ENCODE assay signal across 1 cellular context in the genomic region with DNA sequence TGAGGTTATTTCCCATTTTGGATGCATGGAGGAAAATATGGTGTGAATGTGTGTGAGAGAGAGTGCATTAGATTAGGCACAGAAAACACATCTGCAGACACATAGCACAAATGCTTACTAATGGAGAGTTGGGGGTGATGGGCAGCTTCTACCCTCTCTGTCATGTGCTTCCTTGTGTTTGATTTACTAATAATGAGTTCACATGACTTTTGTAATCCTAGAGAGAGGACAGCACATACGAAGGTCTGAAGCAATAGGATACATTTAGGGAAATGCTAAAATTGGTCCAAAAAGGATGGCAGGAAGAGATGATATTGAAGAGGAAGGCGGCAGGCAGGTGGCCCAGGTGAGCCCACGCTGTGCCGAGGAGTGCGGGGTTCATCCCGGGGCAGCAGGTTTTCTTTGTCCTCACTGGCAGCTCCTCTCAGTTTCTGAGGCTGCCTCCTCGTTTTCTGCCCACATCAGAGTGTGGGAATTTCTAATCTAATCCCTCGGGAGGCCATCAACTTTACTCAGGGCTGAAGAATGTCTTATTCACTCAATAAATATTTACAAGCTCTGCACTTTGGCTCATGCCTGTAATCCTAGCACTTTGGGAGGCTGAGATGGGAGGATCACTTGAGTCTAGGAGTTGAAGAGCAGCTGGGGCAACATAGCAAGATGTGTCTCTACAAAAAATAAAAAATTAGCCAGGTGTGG.
TF ChIP-seq lines count a peak whose summit lies in the region.

No MANE protein-coding gene starts in this region.

TF ChIP-seq in GM23338, 12 proteins besides CTCF, POLR2A, EP300 and RAD21 (continued from another document):
- TF ChIP-seq, protein P1, sequence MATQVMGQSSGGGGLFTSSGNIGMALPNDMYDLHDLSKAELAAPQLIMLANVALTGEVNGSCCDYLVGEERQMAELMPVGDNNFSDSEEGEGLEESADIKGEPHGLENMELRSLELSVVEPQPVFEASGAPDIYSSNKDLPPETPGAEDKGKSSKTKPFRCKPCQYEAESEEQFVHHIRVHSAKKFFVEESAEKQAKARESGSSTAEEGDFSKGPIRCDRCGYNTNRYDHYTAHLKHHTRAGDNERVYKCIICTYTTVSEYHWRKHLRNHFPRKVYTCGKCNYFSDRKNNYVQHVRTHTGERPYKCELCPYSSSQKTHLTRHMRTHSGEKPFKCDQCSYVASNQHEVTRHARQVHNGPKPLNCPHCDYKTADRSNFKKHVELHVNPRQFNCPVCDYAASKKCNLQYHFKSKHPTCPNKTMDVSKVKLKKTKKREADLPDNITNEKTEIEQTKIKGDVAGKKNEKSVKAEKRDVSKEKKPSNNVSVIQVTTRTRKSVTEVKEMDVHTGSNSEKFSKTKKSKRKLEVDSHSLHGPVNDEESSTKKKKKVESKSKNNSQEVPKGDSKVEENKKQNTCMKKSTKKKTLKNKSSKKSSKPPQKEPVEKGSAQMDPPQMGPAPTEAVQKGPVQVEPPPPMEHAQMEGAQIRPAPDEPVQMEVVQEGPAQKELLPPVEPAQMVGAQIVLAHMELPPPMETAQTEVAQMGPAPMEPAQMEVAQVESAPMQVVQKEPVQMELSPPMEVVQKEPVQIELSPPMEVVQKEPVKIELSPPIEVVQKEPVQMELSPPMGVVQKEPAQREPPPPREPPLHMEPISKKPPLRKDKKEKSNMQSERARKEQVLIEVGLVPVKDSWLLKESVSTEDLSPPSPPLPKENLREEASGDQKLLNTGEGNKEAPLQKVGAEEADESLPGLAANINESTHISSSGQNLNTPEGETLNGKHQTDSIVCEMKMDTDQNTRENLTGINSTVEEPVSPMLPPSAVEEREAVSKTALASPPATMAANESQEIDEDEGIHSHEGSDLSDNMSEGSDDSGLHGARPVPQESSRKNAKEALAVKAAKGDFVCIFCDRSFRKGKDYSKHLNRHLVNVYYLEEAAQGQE (IDR thresholded peaks at IDR 0.05; ENCODE audit: unreplicated experiment): no peak
- TF ChIP-seq EZH2 (IDR thresholded peaks at IDR 0.05; ENCODE audit: low read depth, unreplicated experiment): no peak
- TF ChIP-seq STAT1 (IDR thresholded peaks at IDR 0.05; ENCODE audit: unreplicated experiment): no peak
- TF ChIP-seq, protein P2, sequence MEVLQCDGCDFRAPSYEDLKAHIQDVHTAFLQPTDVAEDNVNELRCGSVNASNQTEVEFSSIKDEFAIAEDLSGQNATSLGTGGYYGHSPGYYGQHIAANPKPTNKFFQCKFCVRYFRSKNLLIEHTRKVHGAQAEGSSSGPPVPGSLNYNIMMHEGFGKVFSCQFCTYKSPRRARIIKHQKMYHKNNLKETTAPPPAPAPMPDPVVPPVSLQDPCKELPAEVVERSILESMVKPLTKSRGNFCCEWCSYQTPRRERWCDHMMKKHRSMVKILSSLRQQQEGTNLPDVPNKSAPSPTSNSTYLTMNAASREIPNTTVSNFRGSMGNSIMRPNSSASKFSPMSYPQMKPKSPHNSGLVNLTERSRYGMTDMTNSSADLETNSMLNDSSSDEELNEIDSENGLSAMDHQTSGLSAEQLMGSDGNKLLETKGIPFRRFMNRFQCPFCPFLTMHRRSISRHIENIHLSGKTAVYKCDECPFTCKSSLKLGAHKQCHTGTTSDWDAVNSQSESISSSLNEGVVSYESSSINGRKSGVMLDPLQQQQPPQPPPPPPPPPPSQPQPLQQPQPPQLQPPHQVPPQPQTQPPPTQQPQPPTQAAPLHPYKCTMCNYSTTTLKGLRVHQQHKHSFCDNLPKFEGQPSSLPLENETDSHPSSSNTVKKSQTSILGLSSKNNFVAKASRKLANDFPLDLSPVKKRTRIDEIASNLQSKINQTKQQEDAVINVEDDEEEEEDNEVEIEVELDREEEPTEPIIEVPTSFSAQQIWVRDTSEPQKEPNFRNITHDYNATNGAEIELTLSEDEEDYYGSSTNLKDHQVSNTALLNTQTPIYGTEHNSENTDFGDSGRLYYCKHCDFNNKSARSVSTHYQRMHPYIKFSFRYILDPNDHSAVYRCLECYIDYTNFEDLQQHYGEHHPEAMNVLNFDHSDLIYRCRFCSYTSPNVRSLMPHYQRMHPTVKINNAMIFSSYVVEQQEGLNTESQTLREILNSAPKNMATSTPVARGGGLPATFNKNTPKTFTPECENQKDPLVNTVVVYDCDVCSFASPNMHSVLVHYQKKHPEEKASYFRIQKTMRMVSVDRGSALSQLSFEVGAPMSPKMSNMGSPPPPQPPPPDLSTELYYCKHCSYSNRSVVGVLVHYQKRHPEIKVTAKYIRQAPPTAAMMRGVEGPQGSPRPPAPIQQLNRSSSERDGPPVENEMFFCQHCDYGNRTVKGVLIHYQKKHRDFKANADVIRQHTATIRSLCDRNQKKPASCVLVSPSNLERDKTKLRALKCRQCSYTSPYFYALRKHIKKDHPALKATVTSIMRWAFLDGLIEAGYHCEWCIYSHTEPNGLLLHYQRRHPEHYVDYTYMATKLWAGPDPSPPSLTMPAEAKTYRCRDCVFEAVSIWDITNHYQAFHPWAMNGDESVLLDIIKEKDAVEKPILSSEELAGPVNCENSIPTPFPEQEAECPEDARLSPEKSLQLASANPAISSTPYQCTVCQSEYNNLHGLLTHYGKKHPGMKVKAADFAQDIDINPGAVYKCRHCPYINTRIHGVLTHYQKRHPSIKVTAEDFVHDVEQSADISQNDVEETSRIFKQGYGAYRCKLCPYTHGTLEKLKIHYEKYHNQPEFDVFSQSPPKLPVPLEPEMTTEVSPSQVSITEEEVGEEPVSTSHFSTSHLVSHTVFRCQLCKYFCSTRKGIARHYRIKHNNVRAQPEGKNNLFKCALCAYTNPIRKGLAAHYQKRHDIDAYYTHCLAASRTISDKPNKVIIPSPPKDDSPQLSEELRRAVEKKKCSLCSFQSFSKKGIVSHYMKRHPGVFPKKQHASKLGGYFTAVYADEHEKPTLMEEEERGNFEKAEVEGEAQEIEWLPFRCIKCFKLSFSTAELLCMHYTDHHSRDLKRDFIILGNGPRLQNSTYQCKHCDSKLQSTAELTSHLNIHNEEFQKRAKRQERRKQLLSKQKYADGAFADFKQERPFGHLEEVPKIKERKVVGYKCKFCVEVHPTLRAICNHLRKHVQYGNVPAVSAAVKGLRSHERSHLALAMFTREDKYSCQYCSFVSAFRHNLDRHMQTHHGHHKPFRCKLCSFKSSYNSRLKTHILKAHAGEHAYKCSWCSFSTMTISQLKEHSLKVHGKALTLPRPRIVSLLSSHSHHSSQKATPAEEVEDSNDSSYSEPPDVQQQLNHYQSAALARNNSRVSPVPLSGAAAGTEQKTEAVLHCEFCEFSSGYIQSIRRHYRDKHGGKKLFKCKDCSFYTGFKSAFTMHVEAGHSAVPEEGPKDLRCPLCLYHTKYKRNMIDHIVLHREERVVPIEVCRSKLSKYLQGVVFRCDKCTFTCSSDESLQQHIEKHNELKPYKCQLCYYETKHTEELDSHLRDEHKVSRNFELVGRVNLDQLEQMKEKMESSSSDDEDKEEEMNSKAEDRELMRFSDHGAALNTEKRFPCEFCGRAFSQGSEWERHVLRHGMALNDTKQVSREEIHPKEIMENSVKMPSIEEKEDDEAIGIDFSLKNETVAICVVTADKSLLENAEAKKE (CRISPR knock-in tag; IDR thresholded peaks at IDR 0.05): no peak
- TF ChIP-seq ZNF331 (CRISPR knock-in tag; IDR thresholded peaks at IDR 0.05; ENCODE audit: low read depth): no peak
- no peak for TF ChIP-seq NANOG (IDR thresholded peaks at IDR 0.05; ENCODE audit: borderline replicate concordance)
- TF ChIP-seq CREB1 (CRISPR knock-in tag; IDR thresholded peaks at IDR 0.05; ENCODE audit: low read depth): no peak
- TF ChIP-seq POLR2AphosphoS5 (IDR thresholded peaks at IDR 0.05; ENCODE audit: low read depth): no peak
- no peak for TF ChIP-seq ZNF114 (CRISPR knock-in tag; IDR thresholded peaks at IDR 0.05)
- TF ChIP-seq, protein P3, sequence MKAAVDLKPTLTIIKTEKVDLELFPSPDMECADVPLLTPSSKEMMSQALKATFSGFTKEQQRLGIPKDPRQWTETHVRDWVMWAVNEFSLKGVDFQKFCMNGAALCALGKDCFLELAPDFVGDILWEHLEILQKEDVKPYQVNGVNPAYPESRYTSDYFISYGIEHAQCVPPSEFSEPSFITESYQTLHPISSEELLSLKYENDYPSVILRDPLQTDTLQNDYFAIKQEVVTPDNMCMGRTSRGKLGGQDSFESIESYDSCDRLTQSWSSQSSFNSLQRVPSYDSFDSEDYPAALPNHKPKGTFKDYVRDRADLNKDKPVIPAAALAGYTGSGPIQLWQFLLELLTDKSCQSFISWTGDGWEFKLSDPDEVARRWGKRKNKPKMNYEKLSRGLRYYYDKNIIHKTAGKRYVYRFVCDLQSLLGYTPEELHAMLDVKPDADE (IDR thresholded peaks at IDR 0.05): no peak
- TF ChIP-seq JUNB (IDR thresholded peaks at IDR 0.05; ENCODE audit: unreplicated experiment): no peak
